Comparison of ENCODE assay signal across 8 cellular contexts in the genomic region with DNA sequence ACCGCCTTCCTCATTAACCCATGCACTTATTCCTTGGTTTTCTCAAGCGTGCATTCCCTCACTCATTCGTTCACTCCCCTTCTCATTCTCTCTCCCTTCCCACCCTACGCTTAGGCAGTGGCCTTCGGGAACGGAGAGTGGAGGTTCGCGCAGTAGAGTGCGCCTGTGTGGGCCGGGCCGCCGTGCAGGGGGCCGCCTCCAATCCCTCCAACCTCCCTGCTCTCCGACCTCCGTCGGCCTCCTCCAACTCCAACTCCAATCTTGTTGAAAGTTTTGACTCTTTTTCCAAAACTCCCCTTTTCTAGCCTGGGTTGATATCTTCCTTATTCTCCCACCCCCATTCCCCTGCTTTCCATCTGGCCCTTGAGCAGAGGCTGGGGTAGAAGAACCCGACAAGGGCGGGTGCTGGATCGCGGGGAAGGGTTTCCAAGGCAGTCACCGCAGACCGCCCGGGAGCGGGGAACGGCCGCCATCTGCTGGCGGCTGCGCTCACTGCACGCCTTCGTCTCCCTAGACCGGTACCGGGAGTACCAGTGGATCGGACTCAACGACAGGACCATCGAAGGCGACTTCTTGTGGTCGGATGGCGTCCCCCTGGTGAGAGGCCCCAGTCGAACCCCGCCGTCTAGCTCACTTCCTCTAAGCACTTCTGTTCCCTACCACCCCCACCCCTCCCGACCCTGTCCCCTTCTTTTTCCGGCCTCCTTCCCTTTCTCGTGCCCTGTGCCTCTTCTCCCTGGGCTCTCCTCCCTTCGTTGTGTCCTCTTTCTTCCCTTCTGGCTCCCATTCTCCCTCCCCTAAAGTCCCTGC. TPM values are rescaled to one million over a fixed set of nuclear protein-coding genes. Genes with fewer than 3 reads are reported as not detected.
A peak's percentile ranks its signal among the peaks of the same experiment; 100 is the strongest.
DNase-seq lines count a peak whose midpoint lies in the region; ATAC-seq and TF ChIP-seq lines count a peak whose summit lies in the region.

No MANE protein-coding gene starts in this region.

- H3K9me2 ChIP-seq in neural cell (ENCODE audit: insufficient read depth, low read length) = no peaks in the 10 kb centered on the region

- POLR2A ChIA-PET in Panc1 (lab: Charles Lee) = no interaction called here

- no peaks in the 10 kb centered on the region for H3K36me3 Mint-ChIP-seq in activated T-helper 2 cell treated with anti-CD3 and anti-CD28 coated beads, Interferon-gamma antibody, Interleukin-2, Interleukin-4, amounts not matched to agents 10 μg/mL and 5 μg/mL and 100 μg/mL, durations not matched to agents 14 hours and 24 hours and 36 hours (ENCODE audit: low read depth)
- H3K36me3 Mint-ChIP-seq in stimulated activated naive CD8-positive, alpha-beta T cell treated with anti-CD3 and anti-CD28 coated beads, Interleukin-15, Interleukin-2, amounts not matched to agents 100 ng/mL and 50 ng/mL, for 24 hours (ENCODE audit: low read depth) = no peaks in the 10 kb centered on the region

- ATAC-seq in Panc1 = peak; percentile 53
- no peak for ATAC-seq in HG03460 (IDR thresholded peaks at IDR 0.05; ENCODE audit: unreplicated experiment)

- H3K79me2 ChIP-seq in neural cell (replicated peaks; ENCODE audit: insufficient read depth, low read length) = no peaks in the 10 kb centered on the region

- H3K27ac ChIP-seq in C4-2B = no peak overlapping the region
- peak overlapping the region; percentile 11; the same call in 1 of the 2 replicates for H3K27ac ChIP-seq in Panc1 (ENCODE audit: low read length)
- no peak overlapping the region for H3K27ac ChIP-seq in neural cell (ENCODE audit: low read length)

- H3K4me3 Mint-ChIP-seq in activated T-helper 2 cell treated with anti-CD3 and anti-CD28 coated beads, Interferon-gamma antibody, Interleukin-2, Interleukin-4, amounts not matched to agents 10 μg/mL and 5 μg/mL and 100 μg/mL, durations not matched to agents 14 hours and 24 hours and 36 hours (ENCODE audit: low read depth) = peak overlapping the region; percentile 23
- peak overlapping the region; percentile 75 for H3K4me3 Mint-ChIP-seq in stimulated activated naive CD8-positive, alpha-beta T cell treated with anti-CD3 and anti-CD28 coated beads, Interleukin-15, Interleukin-2, amounts not matched to agents 100 ng/mL and 50 ng/mL, for 24 hours

- H3K4me1 Mint-ChIP-seq in activated T-helper 2 cell treated with anti-CD3 and anti-CD28 coated beads, Interferon-gamma antibody, Interleukin-2, Interleukin-4, amounts not matched to agents 10 μg/mL and 5 μg/mL and 100 μg/mL, durations not matched to agents 14 hours and 24 hours and 36 hours (ENCODE audit: low read depth) = peaks cover 39% of the 10 kb centered on the region
- peaks cover 47% of the 10 kb centered on the region for H3K4me1 Mint-ChIP-seq in stimulated activated naive CD8-positive, alpha-beta T cell treated with anti-CD3 and anti-CD28 coated beads, Interleukin-15, Interleukin-2, amounts not matched to agents 100 ng/mL and 50 ng/mL, for 24 hours (ENCODE audit: low read depth)

- H3K27me3 ChIP-seq in Panc1 (ENCODE audit: control insufficient read depth, insufficient read depth, low read length) (no peaks in the 10 kb centered on the region), neural cell (ENCODE audit: insufficient read depth, low read depth, low read length) (peaks cover 46% of the 10 kb centered on the region)

- H3K27me3 Mint-ChIP-seq in activated T-helper 2 cell treated with anti-CD3 and anti-CD28 coated beads, Interferon-gamma antibody, Interleukin-2, Interleukin-4, amounts not matched to agents 10 μg/mL and 5 μg/mL and 100 μg/mL, durations not matched to agents 14 hours and 24 hours and 36 hours (ENCODE audit: low read depth) = peaks cover 36% of the 10 kb centered on the region
- peaks cover 47% of the 10 kb centered on the region for H3K27me3 Mint-ChIP-seq in stimulated activated naive CD8-positive, alpha-beta T cell treated with anti-CD3 and anti-CD28 coated beads, Interleukin-15, Interleukin-2, amounts not matched to agents 100 ng/mL and 50 ng/mL, for 24 hours

- DNase-seq in HK-2 (ENCODE audit: unreplicated experiment) = peak; percentile 62
- no peak for DNase-seq in Panc1 (ENCODE audit: low read depth, low spot score)
- DNase-seq in activated T-helper 2 cell treated with anti-CD3 and anti-CD28 coated beads, Interferon-gamma antibody, Interleukin-2, Interleukin-4, amounts not matched to agents 10 μg/mL and 5 μg/mL and 100 μg/mL, durations not matched to agents 14 hours and 24 hours and 36 hours (ENCODE audit: low spot score) = peak; percentile 58
- peak; percentile 43 to 87 for DNase-seq in foreskin fibroblast

- H2AFZ ChIP-seq in neural cell (ENCODE audit: low read depth, low read length) = no peak overlapping the region

- TF ChIP-seq EP300 in neural cell (conservative IDR thresholded peaks at IDR 0.05; ENCODE audit: poor library complexity, severe bottlenecking) = no peak

- no peaks in the 10 kb centered on the region for H4K20me1 ChIP-seq in neural cell (ENCODE audit: insufficient read depth)

- intact Hi-C loops in Panc1 (cut with micrococcal nuclease; ENCODE audit: unreplicated experiment) = no loop called here
- intact Hi-C loops in activated T-helper 2 cell treated with anti-CD3 and anti-CD28 coated beads, Interferon-gamma antibody, Interleukin-2, Interleukin-4, amounts not matched to agents 10 μg/mL and 5 μg/mL and 100 μg/mL, durations not matched to agents 14 hours and 24 hours and 36 hours (cut with micrococcal nuclease) = loop anchor here (1.0 kb wide), 1 partner anchor 31 kb away; no protein-coding TSS in a partner anchor

- H3K9me3 ChIP-seq in Panc1 (ENCODE audit: control insufficient read depth, insufficient read depth, low read depth, low read length) (no peaks in the 10 kb centered on the region), neural cell (ENCODE audit: low read length) (no peaks in the 10 kb centered on the region)

- no peaks in the 10 kb centered on the region for H3K9me3 Mint-ChIP-seq in activated T-helper 2 cell treated with anti-CD3 and anti-CD28 coated beads, Interferon-gamma antibody, Interleukin-2, Interleukin-4, amounts not matched to agents 10 μg/mL and 5 μg/mL and 100 μg/mL, durations not matched to agents 14 hours and 24 hours and 36 hours
- H3K9me3 Mint-ChIP-seq in stimulated activated naive CD8-positive, alpha-beta T cell treated with anti-CD3 and anti-CD28 coated beads, Interleukin-15, Interleukin-2, amounts not matched to agents 100 ng/mL and 50 ng/mL, for 24 hours = no peaks in the 10 kb centered on the region

- no peak overlapping the region for H3K27ac Mint-ChIP-seq in activated T-helper 2 cell treated with anti-CD3 and anti-CD28 coated beads, Interferon-gamma antibody, Interleukin-2, Interleukin-4, amounts not matched to agents 10 μg/mL and 5 μg/mL and 100 μg/mL, durations not matched to agents 14 hours and 24 hours and 36 hours
- no peak overlapping the region for H3K27ac Mint-ChIP-seq in stimulated activated naive CD8-positive, alpha-beta T cell treated with anti-CD3 and anti-CD28 coated beads, Interleukin-15, Interleukin-2, amounts not matched to agents 100 ng/mL and 50 ng/mL, for 24 hours

- no peaks in the 10 kb centered on the region; the same call in 1 of the 2 replicates for H3K36me3 ChIP-seq in Panc1 (ENCODE audit: control insufficient read depth, insufficient read depth, low read length)
- no peaks in the 10 kb centered on the region for H3K36me3 ChIP-seq in neural cell (ENCODE audit: insufficient read depth, low read length)

- no peak overlapping the region for H3K9ac ChIP-seq in neural cell (ENCODE audit: low read length)

- H3K4me1 ChIP-seq in Panc1 (ENCODE audit: control insufficient read depth, insufficient read depth, low read length) = peaks cover 35% of the 10 kb centered on the region

- peak; percentile 98 for TF ChIP-seq CTCF in C4-2B (conservative IDR thresholded peaks at IDR 0.05)
- TF ChIP-seq CTCF in Panc1 (IDR thresholded peaks at IDR 0.05) = peak; percentile 98
- TF ChIP-seq CTCF in foreskin fibroblast (IDR thresholded peaks at IDR 0.05; ENCODE audit: low read depth, low read length) = peak; percentile 98
- peak; percentile 98 for TF ChIP-seq CTCF in neural cell (IDR thresholded peaks at IDR 0.05; ENCODE audit: poor library complexity, severe bottlenecking)

- H3F3A ChIP-seq in neural cell (ENCODE audit: insufficient read depth, low read length, poor library complexity, severe bottlenecking) = no peaks in the 10 kb centered on the region

- TF ChIP-seq RAD21 in neural cell (conservative IDR thresholded peaks at IDR 0.05) = peak; percentile 93

- in situ Hi-C loops in Panc1 (cut with HindIII; ENCODE audit: low pct_unique_long_range_greater_than_20kb, low sequenced_read_pairs) = no loop called here

- BruUV-seq in Panc1 (replicated peaks; lab: Mats Ljungman, UMichigan) = no TSS peak

- no peak overlapping the region for H3K4me2 ChIP-seq in neural cell (ENCODE audit: low read length)

- CTCF ChIA-PET in Panc1 (lab: Charles Lee) = interaction anchor here (1.3 to 5.6 kb wide), 4 partner anchors 21 to 37 kb away, joined by 4 to 41 read pairs (median 8); no protein-coding TSS in a partner anchor

- H3K4me3 ChIP-seq in Panc1 (ENCODE audit: low read depth in 2 of 2, low read length in 2 of 2) (peak overlapping the region in 1 of 2 experiments; percentile 17; a peak in 2 of 4 replicates), foreskin fibroblast (ENCODE audit: low read depth in 1 of 2, low read length in 2 of 2) (peak overlapping the region; percentile 31 to 43), neural cell (ENCODE audit: low read length) (peak overlapping the region; percentile 49)

RNA-seq across cellular contexts. Expression of a gene that starts 15.4 kb away (rescaled TPM):
- 0.57 TPM for total RNA-seq in Panc1 (2021; ENCODE audit: unreplicated experiment)
- polyA plus RNA-seq in Panc1 (2012; ENCODE audit: insufficient read length) = 0.51 TPM
- total RNA-seq in activated T-helper 2 cell treated with anti-CD3 and anti-CD28 coated beads, Interferon-gamma antibody, Interleukin-2, Interleukin-4, amounts not matched to agents 10 μg/mL and 5 μg/mL and 100 μg/mL, durations not matched to agents 14 hours and 24 hours and 36 hours = not detected in 2 replicates
- polyA plus RNA-seq in neural cell = 0.58 TPM in 1 of 2 replicates, not detected in the other
- polyA minus RNA-seq in neural cell = not detected in 2 replicates

RNA-seq across cellular contexts. Expression of a gene that starts 19.8 kb away (rescaled TPM):
- 56.3 TPM for total RNA-seq in Panc1 (2021; ENCODE audit: unreplicated experiment)
- 61.1 TPM for polyA plus RNA-seq in Panc1 (2012; ENCODE audit: insufficient read length)
- not detected in 2 replicates for total RNA-seq in activated T-helper 2 cell treated with anti-CD3 and anti-CD28 coated beads, Interferon-gamma antibody, Interleukin-2, Interleukin-4, amounts not matched to agents 10 μg/mL and 5 μg/mL and 100 μg/mL, durations not matched to agents 14 hours and 24 hours and 36 hours
- 9.9 and 13.7 TPM in 2 replicates for polyA plus RNA-seq in neural cell
- 26.1 and 29.6 TPM in 2 replicates for polyA minus RNA-seq in neural cell

RNA-seq across cellular contexts. Expression of a gene that starts 38.2 kb away (rescaled TPM):
- total RNA-seq in Panc1 (2021; ENCODE audit: unreplicated experiment) = 0.21 TPM
- polyA plus RNA-seq in Panc1 (2012; ENCODE audit: insufficient read length) = 0.44 TPM
- total RNA-seq in activated T-helper 2 cell treated with anti-CD3 and anti-CD28 coated beads, Interferon-gamma antibody, Interleukin-2, Interleukin-4, amounts not matched to agents 10 μg/mL and 5 μg/mL and 100 μg/mL, durations not matched to agents 14 hours and 24 hours and 36 hours = not detected in 2 replicates
- 22.9 and 24.6 TPM in 2 replicates for polyA plus RNA-seq in neural cell
- polyA minus RNA-seq in neural cell = 3.4 TPM in 2 replicates

RNA-seq across cellular contexts. Expression of a gene that starts 48.0 kb away (rescaled TPM):
- 1,115 TPM for total RNA-seq in Panc1 (2021; ENCODE audit: unreplicated experiment)
- polyA plus RNA-seq in Panc1 (2012; ENCODE audit: insufficient read length) = 1,502 TPM
- total RNA-seq in activated T-helper 2 cell treated with anti-CD3 and anti-CD28 coated beads, Interferon-gamma antibody, Interleukin-2, Interleukin-4, amounts not matched to agents 10 μg/mL and 5 μg/mL and 100 μg/mL, durations not matched to agents 14 hours and 24 hours and 36 hours = 1.0 and 1.1 TPM in 2 replicates
- polyA plus RNA-seq in neural cell = 3.4 and 7.7 TPM in 2 replicates
- polyA minus RNA-seq in neural cell = 1.3 and 1.7 TPM in 2 replicates

RNA-seq across cellular contexts. Expression of a gene that starts 56.1 kb away (rescaled TPM):
- 44.4 TPM for total RNA-seq in Panc1 (2021; ENCODE audit: unreplicated experiment)
- polyA plus RNA-seq in Panc1 (2012; ENCODE audit: insufficient read length) = 39.2 TPM
- 73.7 and 80.4 TPM in 2 replicates for total RNA-seq in activated T-helper 2 cell treated with anti-CD3 and anti-CD28 coated beads, Interferon-gamma antibody, Interleukin-2, Interleukin-4, amounts not matched to agents 10 μg/mL and 5 μg/mL and 100 μg/mL, durations not matched to agents 14 hours and 24 hours and 36 hours
- polyA plus RNA-seq in neural cell = 1.3 and 3.9 TPM in 2 replicates
- 3.2 and 5.2 TPM in 2 replicates for polyA minus RNA-seq in neural cell

Comparison
In these comparisons a context has a peak if more than half of its experiments do, and no peak if none do; other contexts are left out.
1. RNA of a gene that starts 19.8 kb away (total RNA-seq): 56.3 TPM in Panc1 (single experiment); not detected in activated T-helper 2 cell treated with anti-CD3 and anti-CD28 coated beads, Interferon-gamma antibody, Interleukin-2, Interleukin-4, amounts not matched to agents 10 μg/mL and 5 μg/mL and 100 μg/mL, durations not matched to agents 14 hours and 24 hours and 36 hours; every median in the first group is over 10 times any median in the second.
2. Peak in every context shown above with its lines, with median percentiles within 50 percentile points of each other: CTCF ChIP-seq.